In the genomic region with DNA sequence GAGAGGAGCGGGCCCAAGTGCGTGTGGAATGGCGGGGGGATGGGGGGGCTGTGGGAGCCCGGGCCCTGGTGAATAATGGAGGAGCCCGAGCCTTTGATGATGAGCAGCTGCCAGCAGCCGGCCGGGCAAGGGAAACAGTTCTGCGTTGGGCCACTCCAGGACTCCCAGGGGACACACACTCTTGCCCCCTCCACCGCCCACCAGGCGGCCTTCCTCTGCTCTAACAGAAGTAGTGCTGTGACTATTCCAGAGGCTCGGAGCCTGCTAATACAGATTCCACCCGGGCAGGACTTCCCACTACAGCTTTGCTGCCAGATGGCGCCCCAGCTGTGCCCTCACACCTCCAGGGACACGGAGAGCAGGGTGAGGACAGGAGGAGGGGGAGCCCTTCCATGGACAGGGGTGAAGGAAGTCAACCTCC, we compare ENCODE assay signal across 13 cellular contexts. TPM values are rescaled to one million over a fixed set of nuclear protein-coding genes. Genes with fewer than 3 reads are reported as not detected.
A peak's percentile ranks its signal among the peaks of the same experiment; 100 is the strongest.
DNase-seq lines count a peak whose midpoint lies in the region; ATAC-seq and TF ChIP-seq lines count a peak whose summit lies in the region.
"Had no signal": no experiment of that assay in that cellular context is flagged by ENCODE, and none has a peak within 500 bp of the region (broad histone marks: within the 10 kb centered on the region; RNA-seq: fewer than 3 reads in every experiment).

No MANE protein-coding gene starts in this region.

- H3K27me3 Mint-ChIP-seq in stimulated activated naive B cell treated with anti-CD40 and anti-IgM and Interleukin-4, amounts not matched to agents 10 μg/mL and 1 μg/mL and 100 μg/mL, for 72 hours, result peaks cover 9 to 12% of the 10 kb centered on the region in 2 donors
- H3K27me3 Mint-ChIP-seq in Calu3 (ENCODE audit: unreplicated experiment), result peaks cover 33% of the 10 kb centered on the region
- H3K27me3 Mint-ChIP-seq in CD8-positive, alpha-beta memory T cell, result no peaks in the 10 kb centered on the region

- H3K4me1 Mint-ChIP-seq in stimulated activated naive B cell treated with anti-CD40 and anti-IgM and Interleukin-4, amounts not matched to agents 10 μg/mL and 1 μg/mL and 100 μg/mL, for 72 hours, result peaks cover 0 to 2% of the 10 kb centered on the region in 2 donors
- peaks cover under 1% of the 10 kb centered on the region for H3K4me1 Mint-ChIP-seq in Calu3 (ENCODE audit: low read depth, unreplicated experiment)
- H3K4me1 Mint-ChIP-seq in CD8-positive, alpha-beta memory T cell, result no peaks in the 10 kb centered on the region

- H3K36me3 ChIP-seq in brain microvascular endothelial cell (replicated peaks), result no peaks in the 10 kb centered on the region
- no peaks in the 10 kb centered on the region for H3K36me3 ChIP-seq in CD8-positive, alpha-beta memory T cell (ENCODE audit: insufficient read depth, low read length)
- H3K36me3 ChIP-seq: upper lobe of left lung had no signal

- no peak overlapping the region for H3K4me3 ChIP-seq in brain microvascular endothelial cell (ENCODE audit: low read depth, low read length)
- no peak overlapping the region for H3K4me3 ChIP-seq in CD8-positive, alpha-beta memory T cell (ENCODE audit: low read length)
- H3K4me3 ChIP-seq: upper lobe of left lung had no signal

- no peak overlapping the region for H3K27ac Mint-ChIP-seq in stimulated activated naive B cell treated with anti-CD40 and anti-IgM and Interleukin-4, amounts not matched to agents 10 μg/mL and 1 μg/mL and 100 μg/mL, for 72 hours
- no peak overlapping the region for H3K27ac Mint-ChIP-seq in Calu3 (ENCODE audit: unreplicated experiment)
- H3K27ac Mint-ChIP-seq in CD8-positive, alpha-beta memory T cell, result no peak overlapping the region

- no peak overlapping the region for H3K4me3 Mint-ChIP-seq in stimulated activated naive B cell treated with anti-CD40 and anti-IgM and Interleukin-4, amounts not matched to agents 10 μg/mL and 1 μg/mL and 100 μg/mL, for 72 hours
- H3K4me3 Mint-ChIP-seq in Calu3 (ENCODE audit: low read depth, unreplicated experiment), result no peak overlapping the region
- no peak overlapping the region for H3K4me3 Mint-ChIP-seq in CD8-positive, alpha-beta memory T cell

- H3K4me1 ChIP-seq in CD8-positive, alpha-beta memory T cell (ENCODE audit: insufficient read depth, low read length), result no peaks in the 10 kb centered on the region
- H3K4me1 ChIP-seq: upper lobe of left lung had no signal

- no peaks in the 10 kb centered on the region for H3K9me3 ChIP-seq in CD8-positive, alpha-beta memory T cell (ENCODE audit: low read length)
- H3K9me3 ChIP-seq: upper lobe of left lung had no signal

- ATAC-seq in stimulated activated naive B cell treated with anti-CD40 and anti-IgM and Interleukin-4, amounts not matched to agents 10 μg/mL and 1 μg/mL and 100 μg/mL, for 72 hours (replicated peaks), result no peak

- intact Hi-C loops in posterior vena cava (cut with DNase I) (no loop called here), Calu3 (cut with micrococcal nuclease; ENCODE audit: unreplicated experiment) (no loop called here)

- H3K9me3 Mint-ChIP-seq in stimulated activated naive B cell treated with anti-CD40 and anti-IgM and Interleukin-4, amounts not matched to agents 10 μg/mL and 1 μg/mL and 100 μg/mL, for 72 hours, result no peaks in the 10 kb centered on the region
- no peaks in the 10 kb centered on the region for H3K9me3 Mint-ChIP-seq in Calu3 (ENCODE audit: low read depth, unreplicated experiment)
- no peaks in the 10 kb centered on the region for H3K9me3 Mint-ChIP-seq in CD8-positive, alpha-beta memory T cell

- in situ Hi-C loops in brain microvascular endothelial cell (cut with HindIII; ENCODE audit: low pct_ligation_motif_present, low sequenced_read_pairs), result no loop called here

- DNase-seq in NCI-H1436 (lab: John Stamatoyannopoulos, UW) (peak; percentile 20), NCI-H1436 treated with DMSO at 0.1 percent for 48 hours (lab: John Stamatoyannopoulos, UW) (no peak), NCI-H2107 treated with DMSO at 0.1 percent for 48 hours (lab: John Stamatoyannopoulos, UW; ENCODE audit: unreplicated experiment) (peak; percentile 71), brain microvascular endothelial cell (no peak), posterior vena cava (ENCODE audit: low spot score) (peak; percentile 56), Calu3 (no peak)
- DNase-seq in stimulated activated naive B cell treated with anti-CD40 and anti-IgM and Interleukin-4, amounts not matched to agents 10 μg/mL and 1 μg/mL and 100 μg/mL, for 72 hours, result no peak
- DNase-seq in CD8-positive, alpha-beta memory T cell, result no peak
- DNase-seq: 8988T; NCI-H774; SHP77 treated with DMSO at 0.1 percent for 48 hours; stimulated activated CD4-positive, alpha-beta T cell treated with anti-CD3 and anti-CD28 coated beads, Interleukin-12 subunit alpha, Interleukin-12 subunit beta, amount 100 ng/mL, for 4 hours had no signal

- H3K27ac ChIP-seq in brain microvascular endothelial cell, result no peak overlapping the region
- no peak overlapping the region for H3K27ac ChIP-seq in CD8-positive, alpha-beta memory T cell (ENCODE audit: low read depth, low read length)
- H3K27ac ChIP-seq: upper lobe of left lung had no signal

- POLR2A ChIA-PET in CD8-positive, alpha-beta memory T cell (lab: Charles Lee), result no interaction called here

- CTCF ChIA-PET in Calu3 (lab: Charles Lee), result interaction anchor here (1.1 kb wide), 1 partner anchor 8 kb away, joined by 5 read pairs; no protein-coding TSS in a partner anchor
- CTCF ChIA-PET in CD8-positive, alpha-beta memory T cell (lab: Charles Lee), result interaction anchor here (0.8 kb wide), 1 partner anchor 28 kb away, joined by 3 read pairs; no protein-coding TSS in a partner anchor

- H3K27me3 ChIP-seq in brain microvascular endothelial cell (replicated peaks), result no peaks in the 10 kb centered on the region
- H3K27me3 ChIP-seq in CD8-positive, alpha-beta memory T cell (ENCODE audit: insufficient read depth, low read length, poor library complexity, severe bottlenecking), result no peaks in the 10 kb centered on the region
- H3K27me3 ChIP-seq: upper lobe of left lung had no signal

- no peaks in the 10 kb centered on the region for H3K36me3 Mint-ChIP-seq in stimulated activated naive B cell treated with anti-CD40 and anti-IgM and Interleukin-4, amounts not matched to agents 10 μg/mL and 1 μg/mL and 100 μg/mL, for 72 hours
- no peaks in the 10 kb centered on the region for H3K36me3 Mint-ChIP-seq in Calu3 (ENCODE audit: insufficient read depth, unreplicated experiment)
- no peaks in the 10 kb centered on the region for H3K36me3 Mint-ChIP-seq in CD8-positive, alpha-beta memory T cell

- TF ChIP-seq CTCF in brain microvascular endothelial cell (IDR thresholded peaks at IDR 0.05; ENCODE audit: low read depth, low read length, missing control alignments) (peak; percentile 14), Calu3 (IDR thresholded peaks at IDR 0.05; ENCODE audit: unreplicated experiment) (no peak)

- no TSS peak for BruUV-seq in Calu3 (replicated peaks; lab: Mats Ljungman, UMichigan)

RNA-seq across cellular contexts. Expression of gene LRP8, which starts 48.2 kb away (rescaled TPM):
- total RNA-seq in posterior vena cava (1 to 10 TPM; 5.7 to 7.2 TPM), Calu3 (2022) (84.1 and 104 TPM in 2 replicates)
- 10 to 100 TPM; 48.7 to 49.7 TPM for total RNA-seq in CD8-positive, alpha-beta memory T cell
- 2.7 TPM for polyA plus RNA-seq in CD8-positive, alpha-beta memory T cell

Comparison
In these comparisons a context has a peak if more than half of its experiments do, and no peak if none do; other contexts are left out.
1. DNase-seq: peak in NCI-H1436 (single experiment), NCI-H2107 treated with DMSO at 0.1 percent for 48 hours (single experiment) and posterior vena cava (single experiment); none in NCI-H1436 treated with DMSO at 0.1 percent for 48 hours (single experiment), brain microvascular endothelial cell (single experiment), stimulated activated naive B cell treated with anti-CD40 and anti-IgM and Interleukin-4, amounts not matched to agents 10 μg/mL and 1 μg/mL and 100 μg/mL, for 72 hours (single experiment), Calu3 (single experiment) and CD8-positive, alpha-beta memory T cell (0 of 5).
2. RNA of gene LRP8, which starts 48.2 kb away (total RNA-seq): 84.1 to 104 TPM in Calu3 and 48.7 to 49.7 TPM in CD8-positive, alpha-beta memory T cell; 5.7 to 7.2 TPM in posterior vena cava; every median in the first group is over 4 times any median in the second.